ENCODE assay signal across 23 cellular contexts in genomic region chr2:232576995-232577394, GRCh38. TPM values are rescaled to one million over a fixed set of nuclear protein-coding genes. Genes with fewer than 3 reads are reported as not detected.
DNase-seq lines count a peak whose midpoint lies in the region; ATAC-seq and TF ChIP-seq lines count a peak whose summit lies in the region.
"Had no signal": no experiment of that assay in that cellular context is flagged by ENCODE, and none has a peak within 500 bp of the region (broad histone marks: within the 10 kb centered on the region; RNA-seq: fewer than 3 reads in every experiment).

No MANE protein-coding gene starts in this region.

- H3K14ac ChIP-seq in mesenchymal stem cell (ENCODE audit: low read length in 2 of 2): no peak overlapping the region

- H2AFZ ChIP-seq in mesenchymal stem cell (ENCODE audit: low read depth, low read length): no peak overlapping the region

- H3K27ac Mint-ChIP-seq in MCF 10A (ENCODE audit: low read depth, unreplicated experiment) (no peak overlapping the region), CD14-positive monocyte (no peak overlapping the region)
- H3K27ac Mint-ChIP-seq: activated naive CD8-positive, alpha-beta T cell treated with anti-CD3 and anti-CD28 coated beads, Interleukin-2, amount 10 ng/mL, durations not matched to agents 7 days and 5 days; activated T-helper 1 cell treated with anti-CD3 and anti-CD28 coated beads, Interleukin-12 subunit alpha, Interleukin-12 subunit beta, Interleukin-2, Interleukin-4 antibody, amounts not matched to agents 30 ng/mL and 10 ng/mL and 1 ng/mL, durations not matched to agents 14 hours and 24 hours and 36 hours; naive thymus-derived CD4-positive, alpha-beta T cell had no signal

- H3K27ac ChIP-seq in breast epithelium (peak overlapping the region; percentile 40 to 41), mesenchymal stem cell (ENCODE audit: low read length, poor library complexity, severe bottlenecking) (no peak overlapping the region)
- H3K27ac ChIP-seq: 22Rv1, lower lobe of right lung, SJSA1, tibial nerve had no signal

- no peak overlapping the region for H3K4ac ChIP-seq in mesenchymal stem cell (ENCODE audit: low read depth in 1 of 2, low read length in 2 of 2)

- ATAC-seq in GM18870 (IDR thresholded peaks at IDR 0.05; ENCODE audit: unreplicated experiment) (no peak), GM21529 (IDR thresholded peaks at IDR 0.05; ENCODE audit: unreplicated experiment) (no peak)
- ATAC-seq: lower lobe of right lung; naive thymus-derived CD4-positive, alpha-beta T cell had no signal

- no peak overlapping the region for H2BK12ac ChIP-seq in mesenchymal stem cell (ENCODE audit: low read length in 2 of 2)

- H3K9me3 Mint-ChIP-seq in MCF 10A (ENCODE audit: unreplicated experiment) (no peaks in the 10 kb centered on the region), CD14-positive monocyte (no peaks in the 10 kb centered on the region)
- H3K9me3 Mint-ChIP-seq: activated naive CD8-positive, alpha-beta T cell treated with anti-CD3 and anti-CD28 coated beads, Interleukin-2, amount 10 ng/mL, durations not matched to agents 7 days and 5 days; activated T-helper 1 cell treated with anti-CD3 and anti-CD28 coated beads, Interleukin-12 subunit alpha, Interleukin-12 subunit beta, Interleukin-2, Interleukin-4 antibody, amounts not matched to agents 30 ng/mL and 10 ng/mL and 1 ng/mL, durations not matched to agents 14 hours and 24 hours and 36 hours; naive thymus-derived CD4-positive, alpha-beta T cell had no signal

- no peak for DNase-seq in breast epithelium (ENCODE audit: low spot score in 2 of 2)
- DNase-seq in MCF 10A (ENCODE audit: unreplicated experiment): no peak
- peak; percentile 27 for DNase-seq in dedifferentiated amniotic fluid mesenchymal stem cell (ENCODE audit: extremely low spot score)
- DNase-seq in mesenchymal stem cell: peak; percentile 34
- no peak for DNase-seq in CD14-positive monocyte (ENCODE audit: low spot score)
- DNase-seq in posterior cingulate gyrus: no peak
- DNase-seq: activated CD4-positive, CD25-positive, alpha-beta regulatory T cell; activated naive CD8-positive, alpha-beta T cell treated with anti-CD3 and anti-CD28 coated beads, Interleukin-2, amount 10 ng/mL, durations not matched to agents 7 days and 5 days; C1 segment of cervical spinal cord; DMS79; lower lobe of right lung; naive thymus-derived CD4-positive, alpha-beta T cell; NCI-H526; stimulated activated naive CD4-positive, alpha-beta T cell had no signal

- BruUV-seq in MCF 10A (replicated peaks; lab: Mats Ljungman, UMichigan): no TSS peak

- H3K36me3 Mint-ChIP-seq in MCF 10A (ENCODE audit: insufficient read depth, unreplicated experiment) (peaks cover 23% of the 10 kb centered on the region), CD14-positive monocyte (peaks cover 70 to 96% of the 10 kb centered on the region in 2 donors)

- intact Hi-C loops in breast epithelium (cut with DNase I; ENCODE audit: low total_unique reads): no loop called here
- intact Hi-C loops in MCF 10A (cut with micrococcal nuclease): no loop called here
- intact Hi-C loops in CD14-positive monocyte (cut with micrococcal nuclease): no loop called here
- intact Hi-C loops in posterior cingulate gyrus (cut with DNase I): no loop called here

- H3K23ac ChIP-seq in mesenchymal stem cell (ENCODE audit: low read length in 2 of 2): no peak overlapping the region

- no peak overlapping the region for H2BK5ac ChIP-seq in mesenchymal stem cell (ENCODE audit: low read depth, low read length, poor library complexity, severe bottlenecking)

- H3K18ac ChIP-seq in mesenchymal stem cell (ENCODE audit: low read depth in 1 of 2, low read length in 2 of 2): no peak overlapping the region

- H4K8ac ChIP-seq in mesenchymal stem cell (ENCODE audit: low read length): peak overlapping the region; percentile 29

- CTCF ChIA-PET in MCF 10A (lab: Yijun Ruan, JAX): interaction anchor here (0.6 kb wide), 1 partner anchor 12 kb away, joined by 3 read pairs; no protein-coding TSS in a partner anchor

- H3K27me3 ChIP-seq in breast epithelium: no peaks in the 10 kb centered on the region
- H3K27me3 ChIP-seq in mesenchymal stem cell (ENCODE audit: control insufficient read depth in 1 of 2, insufficient read depth in 1 of 2, low read length in 2 of 2): no peaks in the 10 kb centered on the region
- H3K27me3 ChIP-seq: SJSA1, tibial nerve had no signal

- H3K9me3 ChIP-seq in breast epithelium: no peaks in the 10 kb centered on the region
- no peaks in the 10 kb centered on the region for H3K9me3 ChIP-seq in mesenchymal stem cell (ENCODE audit: control insufficient read depth, low read length)
- H3K9me3 ChIP-seq: lower lobe of right lung, SJSA1, tibial nerve had no signal

- no peak overlapping the region for H2BK120ac ChIP-seq in mesenchymal stem cell (ENCODE audit: low read depth, low read length)

- no peaks in the 10 kb centered on the region for H3K4me1 ChIP-seq in breast epithelium
- peaks cover 3% of the 10 kb centered on the region for H3K4me1 ChIP-seq in mesenchymal stem cell (ENCODE audit: control insufficient read depth, insufficient read depth, low read depth, low read length)
- H3K4me1 ChIP-seq: lower lobe of right lung, SJSA1, tibial nerve had no signal

- TF ChIP-seq CTCF in breast epithelium (IDR thresholded peaks at IDR 0.05) (no peak), MCF 10A (IDR thresholded peaks at IDR 0.05; ENCODE audit: unreplicated experiment) (no peak), CD14-positive monocyte (IDR thresholded peaks at IDR 0.05) (no peak)

- H2AK5ac ChIP-seq in mesenchymal stem cell (ENCODE audit: low read length, severe bottlenecking): no peak overlapping the region

- H3K36me3 ChIP-seq in breast epithelium: no peaks in the 10 kb centered on the region
- peaks cover 14 to 71% of the 10 kb centered on the region in 2 experiments for H3K36me3 ChIP-seq in mesenchymal stem cell (ENCODE audit: control insufficient read depth in 1 of 2, insufficient read depth in 2 of 2, low read depth in 1 of 2, low read length in 2 of 2)

- H3K27me3 Mint-ChIP-seq in MCF 10A (ENCODE audit: insufficient read depth, unreplicated experiment) (no peaks in the 10 kb centered on the region), CD14-positive monocyte (ENCODE audit: low read depth in 3 of 3) (no peaks in the 10 kb centered on the region)
- H3K27me3 Mint-ChIP-seq: activated naive CD8-positive, alpha-beta T cell treated with anti-CD3 and anti-CD28 coated beads, Interleukin-2, amount 10 ng/mL, durations not matched to agents 7 days and 5 days; naive thymus-derived CD4-positive, alpha-beta T cell had no signal

- POLR2A ChIA-PET in MCF 10A (lab: Yijun Ruan, JAX): interaction anchor here (0.5 to 1.5 kb wide), 5 partner anchors 11 to 1121 kb away, joined by 3 to 5 read pairs (median 3); no protein-coding TSS in a partner anchor

- H3K9ac ChIP-seq in mesenchymal stem cell (ENCODE audit: low read length): peak overlapping the region; percentile 21

- H3K79me1 ChIP-seq in mesenchymal stem cell (replicated peaks; ENCODE audit: low read length, poor library complexity, severe bottlenecking): peaks cover 9% of the 10 kb centered on the region

- H3K4me3 Mint-ChIP-seq in MCF 10A (ENCODE audit: unreplicated experiment) (no peak overlapping the region), CD14-positive monocyte (no peak overlapping the region)
- H3K4me3 Mint-ChIP-seq: activated naive CD8-positive, alpha-beta T cell treated with anti-CD3 and anti-CD28 coated beads, Interleukin-2, amount 10 ng/mL, durations not matched to agents 7 days and 5 days; activated T-helper 1 cell treated with anti-CD3 and anti-CD28 coated beads, Interleukin-12 subunit alpha, Interleukin-12 subunit beta, Interleukin-2, Interleukin-4 antibody, amounts not matched to agents 30 ng/mL and 10 ng/mL and 1 ng/mL, durations not matched to agents 14 hours and 24 hours and 36 hours; naive thymus-derived CD4-positive, alpha-beta T cell had no signal

- H2BK15ac ChIP-seq in mesenchymal stem cell (ENCODE audit: low read depth, poor library complexity, severe bottlenecking): no peak overlapping the region

- 63% methylated on average over 2 of the region's 2 CpGs for WGBS in mesenchymal stem cell

- H3K4me1 Mint-ChIP-seq in MCF 10A (ENCODE audit: insufficient read depth, unreplicated experiment) (no peaks in the 10 kb centered on the region), CD14-positive monocyte (no peaks in the 10 kb centered on the region)

- no peak for TF ChIP-seq POLR2A in breast epithelium (IDR thresholded peaks at IDR 0.05)

- H4K91ac ChIP-seq in mesenchymal stem cell (ENCODE audit: low read length): no peak overlapping the region

- H3K4me2 ChIP-seq in mesenchymal stem cell (ENCODE audit: low read length, poor library complexity, severe bottlenecking): no peak overlapping the region

- H3K4me3 ChIP-seq in breast epithelium (no peak overlapping the region), mesenchymal stem cell (ENCODE audit: insufficient read depth in 1 of 2, low read depth in 1 of 2, low read length in 2 of 2) (no peak overlapping the region)
- H3K4me3 ChIP-seq: lower lobe of right lung, SJSA1, tibial nerve had no signal

RNA-seq across cellular contexts. Expression of gene EIF4E2, which starts 26.5 kb away (rescaled TPM):
- total RNA-seq in breast epithelium (10 to 100 TPM; 31.6 to 57.4 (median 36.1) TPM), MCF 10A (2022) (51.7 and 52.8 TPM in 2 replicates)
- 66.8 TPM for polyA plus RNA-seq in mesenchymal stem cell (2013, experiment 1 of 2)
- polyA plus RNA-seq in mesenchymal stem cell (2013, experiment 2 of 2): 68.3 TPM
- 100 to 1,000 TPM; 188 to 213 TPM for polyA plus RNA-seq in CD14-positive monocyte

RNA-seq across cellular contexts. Expression of gene TIGD1, which starts 26.6 kb away (rescaled TPM):
- 1 to 10 TPM; 2.9 to 5.6 (median 5.0) TPM for total RNA-seq in breast epithelium
- total RNA-seq in MCF 10A (2022): 4.9 and 5.2 TPM in 2 replicates
- polyA plus RNA-seq in mesenchymal stem cell (2013, experiment 1 of 2): 2.6 TPM
- polyA plus RNA-seq in mesenchymal stem cell (2013, experiment 2 of 2): 2.8 TPM
- polyA plus RNA-seq in CD14-positive monocyte: 1 to 10 TPM; 1.6 to 2.1 TPM

RNA-seq across cellular contexts. Expression of gene CHRNG, which starts 37.5 kb away (rescaled TPM):
- total RNA-seq in breast epithelium (not detected), MCF 10A (2022) (not detected in 2 replicates)
- not detected for polyA plus RNA-seq in mesenchymal stem cell (2013, experiment 1 of 2)
- not detected for polyA plus RNA-seq in mesenchymal stem cell (2013, experiment 2 of 2)
- not detected for polyA plus RNA-seq in CD14-positive monocyte
- total RNA-seq: activated CD8-positive, alpha-beta memory T cell treated with anti-CD3 and anti-CD28 coated beads for 36 hours; activated naive CD8-positive, alpha-beta T cell treated with anti-CD3 and anti-CD28 coated beads, Interleukin-2, amount 10 ng/mL, durations not matched to agents 7 days and 5 days; activated T-helper 1 cell treated with anti-CD3 and anti-CD28 coated beads, Interleukin-12 subunit alpha, Interleukin-12 subunit beta, Interleukin-2, Interleukin-4 antibody, amounts not matched to agents 30 ng/mL and 10 ng/mL and 1 ng/mL, durations not matched to agents 14 hours and 24 hours and 36 hours; lower lobe of right lung; naive thymus-derived CD4-positive, alpha-beta T cell; pulmonary artery endothelial cell; SJSA1; T-helper 2 cell treated with Interferon-gamma antibody and Interleukin-4, amounts not matched to agents 100 ng/mL and 5 ng/mL, for 36 hours; tibial nerve had no signal

RNA-seq across cellular contexts. Expression of gene CHRND, which starts 51.0 kb away (rescaled TPM):
- total RNA-seq in breast epithelium: not detected
- total RNA-seq in MCF 10A (2022): not detected in 2 replicates
- not detected for polyA plus RNA-seq in mesenchymal stem cell (2013, experiment 1 of 2)
- polyA plus RNA-seq in mesenchymal stem cell (2013, experiment 2 of 2): not detected
- polyA plus RNA-seq in CD14-positive monocyte: not detected
- total RNA-seq: activated CD8-positive, alpha-beta memory T cell treated with anti-CD3 and anti-CD28 coated beads for 36 hours; activated naive CD8-positive, alpha-beta T cell treated with anti-CD3 and anti-CD28 coated beads, Interleukin-2, amount 10 ng/mL, durations not matched to agents 7 days and 5 days; activated T-helper 1 cell treated with anti-CD3 and anti-CD28 coated beads, Interleukin-12 subunit alpha, Interleukin-12 subunit beta, Interleukin-2, Interleukin-4 antibody, amounts not matched to agents 30 ng/mL and 10 ng/mL and 1 ng/mL, durations not matched to agents 14 hours and 24 hours and 36 hours; lower lobe of right lung; naive thymus-derived CD4-positive, alpha-beta T cell; pulmonary artery endothelial cell; SJSA1; T-helper 2 cell treated with Interferon-gamma antibody and Interleukin-4, amounts not matched to agents 100 ng/mL and 5 ng/mL, for 36 hours; tibial nerve had no signal

RNA-seq across cellular contexts. Expression of gene EFHD1, which starts 56.4 kb away (rescaled TPM):
- total RNA-seq in breast epithelium (10 to 100 TPM; 31.0 to 67.2 (median 52.8) TPM), MCF 10A (2022) (not detected in 2 replicates)
- polyA plus RNA-seq in mesenchymal stem cell (2013, experiment 1 of 2): 0.76 TPM
- 0.59 TPM for polyA plus RNA-seq in mesenchymal stem cell (2013, experiment 2 of 2)
- not detected for polyA plus RNA-seq in CD14-positive monocyte
- total RNA-seq: pulmonary artery endothelial cell had no signal

Comparison
In these comparisons a context has a peak if more than half of its experiments do, and no peak if none do; other contexts are left out.
1. DNase-seq: peak in dedifferentiated amniotic fluid mesenchymal stem cell (single experiment) and mesenchymal stem cell (single experiment); none in breast epithelium (0 of 2), MCF 10A (single experiment), CD14-positive monocyte (single experiment) and posterior cingulate gyrus (0 of 10).